ENCODE assay signal across 9 cellular contexts in the genomic region with DNA sequence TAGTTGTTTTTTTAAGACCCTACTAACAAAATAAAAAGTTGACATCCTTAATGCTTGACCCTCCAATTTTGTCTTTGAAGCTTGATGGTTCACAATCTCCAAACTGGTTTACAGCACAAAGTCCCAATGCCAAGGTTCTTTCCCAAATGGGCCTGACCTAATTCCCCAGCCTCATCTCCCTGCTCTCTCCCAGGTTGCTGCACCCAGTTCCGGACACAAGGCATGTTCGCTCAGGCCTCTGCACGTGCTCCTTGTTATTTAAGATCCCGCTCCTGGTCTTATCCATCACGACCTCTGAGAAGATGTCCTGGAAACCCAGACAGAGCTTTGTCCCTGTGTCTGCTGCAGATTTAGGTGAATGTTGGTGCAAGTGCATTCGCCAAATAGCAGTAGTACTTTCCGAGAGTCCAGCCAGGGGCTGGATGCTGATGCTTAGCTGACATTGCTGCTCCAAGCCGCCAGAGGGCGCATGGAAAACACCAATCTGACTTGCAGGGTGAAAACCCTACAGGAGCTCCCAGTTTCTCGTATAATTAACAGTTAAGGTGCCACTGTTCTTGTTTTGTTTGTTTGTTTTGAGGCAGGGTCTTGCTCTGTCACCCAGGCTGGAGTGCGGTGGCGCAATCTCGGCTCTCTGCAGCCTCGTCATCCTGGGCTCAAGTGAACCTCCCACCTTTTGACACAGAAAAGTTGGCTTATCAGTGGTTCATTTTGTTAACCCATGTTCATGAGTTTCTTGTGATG. TPM values are rescaled to one million over a fixed set of nuclear protein-coding genes. Genes with fewer than 3 reads are reported as not detected.
DNase-seq lines count a peak whose midpoint lies in the region; ATAC-seq and TF ChIP-seq lines count a peak whose summit lies in the region.
"Had no signal": no experiment of that assay in that cellular context is flagged by ENCODE, and none has a peak within 500 bp of the region (broad histone marks: within the 10 kb centered on the region; RNA-seq: fewer than 3 reads in every experiment).

No MANE protein-coding gene starts in this region.

- TF ChIP-seq CTCF in Peyer's patch (IDR thresholded peaks at IDR 0.05) (peak; percentile 94 to 97 (median 96)), fibroblast of mammary gland (conservative IDR thresholded peaks at IDR 0.05; ENCODE audit: control insufficient read depth, insufficient read depth, low read depth, low read length) (peak; percentile 95), neural progenitor cell (IDR thresholded peaks at IDR 0.05) (peak; percentile 94), stomach (IDR thresholded peaks at IDR 0.05) (peak in 5 of 7 experiments; percentile 88 to 97 (median 94))

- H3K9me3 ChIP-seq in Peyer's patch (no peaks in the 10 kb centered on the region), neural progenitor cell (ENCODE audit: low read depth) (no peaks in the 10 kb centered on the region), stomach (no peaks in the 10 kb centered on the region)

- H3K4me1 Mint-ChIP-seq in neural progenitor cell = no peaks in the 10 kb centered on the region

- peaks cover 3% of the 10 kb centered on the region for H3K27me3 Mint-ChIP-seq in neural progenitor cell (ENCODE audit: insufficient read depth, low read depth)

- H3K27me3 ChIP-seq in Peyer's patch (no peaks in the 10 kb centered on the region), neural progenitor cell (no peaks in the 10 kb centered on the region), stomach (no peaks in the 10 kb centered on the region)

- H3K36me3 ChIP-seq in Peyer's patch (no peaks in the 10 kb centered on the region), neural progenitor cell (no peaks in the 10 kb centered on the region), stomach (no peaks in the 10 kb centered on the region)

- H3K27ac ChIP-seq in Peyer's patch (no peak overlapping the region), neural progenitor cell (no peak overlapping the region), stomach (no peak overlapping the region)

- H3K9me3 Mint-ChIP-seq in neural progenitor cell = no peaks in the 10 kb centered on the region

- no peaks in the 10 kb centered on the region for H3F3A ChIP-seq in neural progenitor cell (ENCODE audit: low read depth)

- no peak overlapping the region for H3K4me3 ChIP-seq in Peyer's patch
- H3K4me3 ChIP-seq in fibroblast of mammary gland (ENCODE audit: control insufficient read depth, low read depth, low read length) = no peak overlapping the region
- no peak overlapping the region for H3K4me3 ChIP-seq in neural progenitor cell
- no peak overlapping the region for H3K4me3 ChIP-seq in stomach

- TF ChIP-seq POLR2A in Peyer's patch (IDR thresholded peaks at IDR 0.05) (no peak), stomach (IDR thresholded peaks at IDR 0.05) (no peak)

- H3K4me2 ChIP-seq in neural progenitor cell = no peak overlapping the region

- peak; percentile 77 for DNase-seq in DMS153 treated with DMSO at 0.1 percent for 48 hours (lab: John Stamatoyannopoulos, UW; ENCODE audit: unreplicated experiment)
- DNase-seq in HuH-7.5 (ENCODE audit: low spot score) = peak; percentile 78
- DNase-seq in Peyer's patch = peak; percentile 68 to 88 (median 84)
- peak; percentile 86 for DNase-seq in activated T-cell treated with anti-CD3 and anti-CD28 coated beads, Interleukin-2, amount 50 U/mL, for 48 hours
- peak; percentile 71 for DNase-seq in fibroblast of mammary gland (ENCODE audit: low read depth)
- peak; percentile 84 for DNase-seq in neural progenitor cell (ENCODE audit: low spot score)
- DNase-seq in stomach = peak; percentile 80

- WGBS in stomach, 5 donors = 23 to 28% (median 25%) methylated on average over 14 of the region's 14 CpGs

- intact Hi-C loops in stomach (cut with DNase I; ENCODE audit: low total_unique reads) = loop anchor here (5.0 kb wide), 1 partner anchor 75 kb away; no protein-coding TSS in a partner anchor

- no peak overlapping the region for H3K4me3 Mint-ChIP-seq in neural progenitor cell

- H3K9ac ChIP-seq in neural progenitor cell = no peak overlapping the region

- H3K79me2 ChIP-seq in neural progenitor cell (ENCODE audit: low read depth) = no peaks in the 10 kb centered on the region

- TF ChIP-seq EP300 in stomach (IDR thresholded peaks at IDR 0.05) = no peak

- H2AFZ ChIP-seq in neural progenitor cell (replicated peaks) = peak overlapping the region; percentile 96

- H3K4me1 ChIP-seq in Peyer's patch = peaks cover 0 to 4% (median 0%) of the 10 kb centered on the region in 4 donors
- H3K4me1 ChIP-seq in neural progenitor cell = no peaks in the 10 kb centered on the region
- peaks cover 0 to 6% (median 3%) of the 10 kb centered on the region in 4 donors for H3K4me1 ChIP-seq in stomach

- H3K36me3 Mint-ChIP-seq in neural progenitor cell = no peaks in the 10 kb centered on the region

- no peaks in the 10 kb centered on the region for H4K20me1 ChIP-seq in neural progenitor cell (ENCODE audit: low read depth)

- ATAC-seq in HG03159 (IDR thresholded peaks at IDR 0.05; ENCODE audit: unreplicated experiment) = no peak

- peak overlapping the region; percentile 62 for H3K27ac Mint-ChIP-seq in neural progenitor cell

RNA-seq across cellular contexts. Expression of gene LYPD3, which starts 18.5 kb away (rescaled TPM):
- total RNA-seq in Peyer's patch = under 1 TPM in 1 of 4 donors, not detected in 3; 0.67 TPM
- 0.24 and 0.37 TPM in 2 replicates for total RNA-seq in neural progenitor cell (ENCODE audit: low replicate concordance)
- under 1 TPM in 3 of 5 donors, not detected in 2; 0.29 to 0.55 (median 0.45) TPM for total RNA-seq in stomach
- 10 to 100 TPM in 1 of 3 donors, 1 to 10 TPM in 1, under 1 TPM in 1; 0.76 to 72.4 (median 2.2) TPM for polyA plus RNA-seq in stomach

RNA-seq across cellular contexts. Expression of gene TEX101, which starts 32.2 kb away (rescaled TPM):
- total RNA-seq in Peyer's patch (not detected), neural progenitor cell (ENCODE audit: low replicate concordance) (not detected in 2 replicates), stomach (not detected)
- under 1 TPM in 1 of 3 donors, not detected in 2; 0.28 TPM for polyA plus RNA-seq in stomach
- total RNA-seq: activated CD8-positive, alpha-beta memory T cell treated with anti-CD3 and anti-CD28 coated beads for 36 hours had no signal

RNA-seq across cellular contexts. Expression of gene PHLDB3, which starts 57.6 kb away (rescaled TPM):
- total RNA-seq in Peyer's patch = 10 to 100 TPM; 13.0 to 23.4 (median 18.0) TPM
- total RNA-seq in neural progenitor cell (ENCODE audit: low replicate concordance) = 3.4 and 21.9 TPM in 2 replicates
- total RNA-seq in stomach = 10 to 100 TPM in 1 of 5 donors, 1 to 10 TPM in 3, not detected in 1; 2.0 to 55.3 (median 8.5) TPM
- 10 to 100 TPM in 2 of 3 donors, 1 to 10 TPM in 1; 9.5 to 24.9 (median 13.9) TPM for polyA plus RNA-seq in stomach
